Comparison of ENCODE assay signal across 1 cellular context in the genomic region with DNA sequence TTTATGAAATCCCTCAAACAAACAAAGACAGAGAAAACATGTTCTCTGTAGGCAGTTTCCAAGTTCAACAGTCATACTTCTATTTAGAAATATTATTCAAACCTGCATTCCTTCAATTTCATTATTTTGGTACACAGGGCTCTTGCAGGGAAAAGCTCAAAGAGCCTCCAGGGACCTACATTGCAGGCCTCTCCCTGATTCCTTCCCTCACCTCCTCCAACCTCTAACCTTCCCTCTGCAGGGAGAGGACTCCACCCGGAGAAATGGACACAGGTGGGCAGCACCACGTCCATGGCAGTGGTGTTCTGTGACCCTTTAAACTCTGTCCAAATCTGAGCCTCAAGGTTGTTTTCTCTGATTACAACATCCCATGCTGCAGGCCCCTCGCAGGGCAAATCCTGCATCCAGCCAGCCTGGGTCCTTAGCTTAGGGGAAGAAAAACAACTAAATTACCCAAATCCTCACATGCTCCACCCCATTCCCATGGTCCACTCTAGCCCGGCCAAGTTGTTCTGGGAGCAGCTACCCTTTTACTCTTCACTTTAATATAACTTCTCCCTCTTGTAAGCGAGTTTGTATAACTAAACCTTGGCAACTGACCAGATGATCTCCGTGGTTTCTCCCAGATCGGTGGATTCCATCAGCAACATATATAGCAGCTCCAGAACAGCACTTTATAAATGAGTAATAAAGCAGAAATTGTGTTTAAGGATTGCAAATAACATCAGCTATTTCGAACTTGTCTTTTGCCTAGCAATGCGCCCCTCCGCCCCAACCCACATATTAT.
TF ChIP-seq lines count a peak whose summit lies in the region.

No MANE protein-coding gene starts in this region.

TF ChIP-seq in IMR-90, 13 proteins besides CTCF, POLR2A, EP300 and RAD21:
- TF ChIP-seq FOS (IDR thresholded peaks at IDR 0.05; ENCODE audit: low read depth, low read length) (no peak), MAFK (IDR thresholded peaks at IDR 0.05; ENCODE audit: low read depth, low read length) (no peak), RCOR1 (IDR thresholded peaks at IDR 0.05; ENCODE audit: insufficient replicate concordance, low read length) (no peak), RFX5 (IDR thresholded peaks at IDR 0.05; ENCODE audit: low read depth, low read length) (no peak), MXI1 (IDR thresholded peaks at IDR 0.05; ENCODE audit: borderline replicate concordance, low read depth, low read length) (no peak), CHD1 (IDR thresholded peaks at IDR 0.05; ENCODE audit: low read depth, low read length) (no peak), MAZ (IDR thresholded peaks at IDR 0.05; ENCODE audit: borderline replicate concordance, low read depth, low read length) (no peak), CEBPB (IDR thresholded peaks at IDR 0.05; ENCODE audit: low read depth, low read length) (no peak), SMC3 (IDR thresholded peaks at IDR 0.05; ENCODE audit: low read depth, low read length) (no peak), BHLHE40 (IDR thresholded peaks at IDR 0.05; ENCODE audit: low read depth, low read length) (no peak), NFE2L2 (IDR thresholded peaks at IDR 0.05; ENCODE audit: low read depth, low read length) (no peak)
- TF ChIP-seq, protein P1, sequence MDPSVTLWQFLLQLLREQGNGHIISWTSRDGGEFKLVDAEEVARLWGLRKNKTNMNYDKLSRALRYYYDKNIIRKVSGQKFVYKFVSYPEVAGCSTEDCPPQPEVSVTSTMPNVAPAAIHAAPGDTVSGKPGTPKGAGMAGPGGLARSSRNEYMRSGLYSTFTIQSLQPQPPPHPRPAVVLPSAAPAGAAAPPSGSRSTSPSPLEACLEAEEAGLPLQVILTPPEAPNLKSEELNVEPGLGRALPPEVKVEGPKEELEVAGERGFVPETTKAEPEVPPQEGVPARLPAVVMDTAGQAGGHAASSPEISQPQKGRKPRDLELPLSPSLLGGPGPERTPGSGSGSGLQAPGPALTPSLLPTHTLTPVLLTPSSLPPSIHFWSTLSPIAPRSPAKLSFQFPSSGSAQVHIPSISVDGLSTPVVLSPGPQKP (IDR thresholded peaks at IDR 0.05; ENCODE audit: borderline replicate concordance, low read depth, low read length): no peak
- TF ChIP-seq, protein P2, sequence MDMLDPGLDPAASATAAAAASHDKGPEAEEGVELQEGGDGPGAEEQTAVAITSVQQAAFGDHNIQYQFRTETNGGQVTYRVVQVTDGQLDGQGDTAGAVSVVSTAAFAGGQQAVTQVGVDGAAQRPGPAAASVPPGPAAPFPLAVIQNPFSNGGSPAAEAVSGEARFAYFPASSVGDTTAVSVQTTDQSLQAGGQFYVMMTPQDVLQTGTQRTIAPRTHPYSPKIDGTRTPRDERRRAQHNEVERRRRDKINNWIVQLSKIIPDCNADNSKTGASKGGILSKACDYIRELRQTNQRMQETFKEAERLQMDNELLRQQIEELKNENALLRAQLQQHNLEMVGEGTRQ (IDR thresholded peaks at IDR 0.05; ENCODE audit: low read depth, low read length): no peak
